1 cellular context compared by ENCODE assay signal in genomic region chr5:107514305-107514704, GRCh38.
TF ChIP-seq lines count a peak whose summit lies in the region.

No MANE protein-coding gene starts in this region.

TF ChIP-seq in GM23338, 12 proteins besides CTCF, POLR2A, EP300 and RAD21 (continued from another document):
- TF ChIP-seq ZNF462 (CRISPR knock-in tag; IDR thresholded peaks at IDR 0.05): no peak
- no peak for TF ChIP-seq POLR2AphosphoS5 (IDR thresholded peaks at IDR 0.05; ENCODE audit: low read depth)
- TF ChIP-seq NANOG (IDR thresholded peaks at IDR 0.05; ENCODE audit: borderline replicate concordance): no peak
- TF ChIP-seq REST (IDR thresholded peaks at IDR 0.05; ENCODE audit: unreplicated experiment): no peak
- TF ChIP-seq EZH2phosphoT487 (IDR thresholded peaks at IDR 0.05; ENCODE audit: unreplicated experiment): no peak
- TF ChIP-seq, protein P1, sequence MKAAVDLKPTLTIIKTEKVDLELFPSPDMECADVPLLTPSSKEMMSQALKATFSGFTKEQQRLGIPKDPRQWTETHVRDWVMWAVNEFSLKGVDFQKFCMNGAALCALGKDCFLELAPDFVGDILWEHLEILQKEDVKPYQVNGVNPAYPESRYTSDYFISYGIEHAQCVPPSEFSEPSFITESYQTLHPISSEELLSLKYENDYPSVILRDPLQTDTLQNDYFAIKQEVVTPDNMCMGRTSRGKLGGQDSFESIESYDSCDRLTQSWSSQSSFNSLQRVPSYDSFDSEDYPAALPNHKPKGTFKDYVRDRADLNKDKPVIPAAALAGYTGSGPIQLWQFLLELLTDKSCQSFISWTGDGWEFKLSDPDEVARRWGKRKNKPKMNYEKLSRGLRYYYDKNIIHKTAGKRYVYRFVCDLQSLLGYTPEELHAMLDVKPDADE (IDR thresholded peaks at IDR 0.05): no peak
- no peak for TF ChIP-seq ZNF331 (CRISPR knock-in tag; IDR thresholded peaks at IDR 0.05; ENCODE audit: low read depth)
- TF ChIP-seq STAT1 (IDR thresholded peaks at IDR 0.05; ENCODE audit: unreplicated experiment): no peak
- TF ChIP-seq JUNB (IDR thresholded peaks at IDR 0.05; ENCODE audit: unreplicated experiment): no peak
- TF ChIP-seq ZNF114 (CRISPR knock-in tag; IDR thresholded peaks at IDR 0.05): no peak
